ENCODE assay signal across 23 cellular contexts in genomic region chr1:29861446-29861845, GRCh38.
"Had no signal": no experiment of that assay in that cellular context is flagged by ENCODE, and none has a peak within 500 bp of the region (broad histone marks: within the 10 kb centered on the region; RNA-seq: fewer than 3 reads in every experiment).

No MANE protein-coding gene starts in this region.

- DNase-seq: colonic mucosa; cortex of kidney; dermis blood vessel endothelial cell; dorsolateral prefrontal cortex; effector CD4-positive, alpha-beta T cell; effector CD8-positive, alpha-beta T cell; effector memory CD4-positive, alpha-beta T cell; effector memory CD8-positive, alpha-beta T cell; endodermal cell; erythroblast; esophagus squamous epithelium; foreskin fibroblast; foreskin keratinocyte; foreskin melanocyte; gastrocnemius medialis; glutamatergic neuron; head of caudate nucleus had no signal

- H3K27me3 Mint-ChIP-seq: dendritic cell treated with granulocyte-macrophage colony-stimulating factor and Interleukin-4, amounts not matched to agents 40 ng/mL and 50 ng/mL, for 4 days had no signal

- H3K27me3 ChIP-seq: colonic mucosa, foreskin keratinocyte, gastrocnemius medialis had no signal

- ATAC-seq: effector memory CD8-positive, alpha-beta T cell; esophagus mucosa; foreskin keratinocyte; gastrocnemius medialis; gastroesophageal sphincter had no signal

- H3K4me3 Mint-ChIP-seq: dendritic cell treated with granulocyte-macrophage colony-stimulating factor and Interleukin-4, amounts not matched to agents 40 ng/mL and 50 ng/mL, for 4 days; effector memory CD8-positive, alpha-beta T cell; endodermal cell had no signal

- H3K4me1 ChIP-seq: colonic mucosa, esophagus muscularis mucosa, esophagus squamous epithelium, foreskin keratinocyte, gastrocnemius medialis, gastroesophageal sphincter had no signal

- H3K27ac Mint-ChIP-seq: dendritic cell treated with granulocyte-macrophage colony-stimulating factor and Interleukin-4, amounts not matched to agents 40 ng/mL and 50 ng/mL, for 4 days; effector memory CD8-positive, alpha-beta T cell; endodermal cell had no signal

- H3K9me3 ChIP-seq: colonic mucosa had no signal

- H3K27ac ChIP-seq: colonic mucosa, coronary artery, dorsolateral prefrontal cortex, epithelial cell of prostate, esophagus muscularis mucosa, esophagus squamous epithelium, foreskin keratinocyte, gastrocnemius medialis, gastroesophageal sphincter had no signal

- H3K4me3 ChIP-seq: colonic mucosa, coronary artery, dorsolateral prefrontal cortex, esophagus muscularis mucosa, esophagus squamous epithelium, gastrocnemius medialis, gastroesophageal sphincter had no signal

- H3K36me3 ChIP-seq: colonic mucosa, esophagus muscularis mucosa, esophagus squamous epithelium, gastrocnemius medialis, gastroesophageal sphincter had no signal
